In genomic region chr1:219749370-219749769, GRCh38 we compare ENCODE assay signal across 27 cellular contexts.
"Had no signal": no experiment of that assay in that cellular context is flagged by ENCODE, and none has a peak within 500 bp of the region (broad histone marks: within the 10 kb centered on the region; RNA-seq: fewer than 3 reads in every experiment).

No MANE protein-coding gene starts in this region.

- H3K36me3 ChIP-seq: stomach, suprapubic skin, thoracic aorta, thyroid gland, tibial artery, tibial nerve, transverse colon, upper lobe of left lung, upper lobe of right lung, uterus, vagina had no signal

- ATAC-seq: stimulated activated effector memory CD8-positive, alpha-beta T cell treated with anti-CD3 and anti-CD28 coated beads, Interleukin-12 subunit alpha, Interleukin-12 subunit beta, amount 100 ng/mL, for 72 hours; stimulated activated memory B cell treated with anti-CD40 and anti-IgM and Interleukin-4, amounts not matched to agents 10 μg/mL and 1 μg/mL and 100 μg/mL, for 72 hours; stimulated activated naive B cell treated with anti-CD40 and anti-IgM and Interleukin-4, amounts not matched to agents 10 μg/mL and 1 μg/mL and 100 μg/mL, for 72 hours; stimulated activated naive CD8-positive, alpha-beta T cell treated with anti-CD3 and anti-CD28 coated beads, Interleukin-15, amount 100 ng/mL, for 72 hours; stimulated activated naive CD8-positive, alpha-beta T cell treated with anti-CD3 and anti-CD28 coated beads, Interleukin-15, Interleukin-2, amounts not matched to agents 100 U/mL and 50 U/mL, for 24 hours; upper lobe of right lung had no signal

- FAIRE-seq: urothelium cell line had no signal

- DNase-seq: stimulated activated CD4-positive, alpha-beta T cell treated with anti-CD3 and anti-CD28 coated beads, Interleukin-2, amount 100 ng/mL, for 48 hours; stimulated activated CD4-positive, alpha-beta T cell treated with anti-CD3 and anti-CD28 coated beads, Interleukin-4, amount 100 ng/mL, for 1 hour; stimulated activated CD4-positive, alpha-beta T cell treated with anti-CD3 and anti-CD28 coated beads, Interleukin-4, amount 100 ng/mL, for 24 hours; stimulated activated CD4-positive, alpha-beta T cell treated with anti-CD3 and anti-CD28 coated beads, Interleukin-4, amount 100 ng/mL, for 4 hours; stimulated activated CD8-positive, alpha-beta memory T cell treated with anti-CD3 and anti-CD28 coated beads, Interleukin-4, amount 100 ng/mL, for 48 hours; stimulated activated naive B cell treated with anti-CD40 and anti-IgM and Interleukin-4, amounts not matched to agents 10 μg/mL and 1 μg/mL and 100 μg/mL, for 72 hours; stimulated activated naive CD4-positive, alpha-beta T cell; stimulated activated naive CD4-positive, alpha-beta T cell treated with Interleukin-2 at 50 U/mL for 16 hours; stimulated activated naive CD8-positive, alpha-beta T cell treated with anti-CD3 and anti-CD28 coated beads, Interleukin-15, amount 100 ng/mL, for 72 hours; stimulated activated naive CD8-positive, alpha-beta T cell treated with anti-CD3 and anti-CD28 coated beads, Interleukin-15, Interleukin-2, amounts not matched to agents 100 U/mL and 50 U/mL, for 24 hours; stomach; substantia nigra; testis; thyroid gland; tibial artery; transverse colon; trophoblast cell; upper lobe of left lung; upper lobe of right lung; uterus had no signal

- H3K9me3 ChIP-seq: stomach, suprapubic skin, testis, thoracic aorta, thyroid gland, tibial artery, tibial nerve, transverse colon, upper lobe of left lung, upper lobe of right lung, uterus, vagina had no signal

- H3K4me1 ChIP-seq: stomach, suprapubic skin, testis, thyroid gland, tibial artery, tibial nerve, transverse colon, upper lobe of right lung, uterus, vagina had no signal

- H3K27me3 ChIP-seq: stomach, suprapubic skin, testis, thyroid gland, tibial artery, tibial nerve, transverse colon, upper lobe of left lung, upper lobe of right lung, uterus, vagina had no signal

- H3K27ac ChIP-seq: stomach, suprapubic skin, testis, thoracic aorta, thyroid gland, tibial artery, tibial nerve, transverse colon, upper lobe of left lung, upper lobe of right lung, uterus, vagina had no signal

- H3K4me3 ChIP-seq: stomach, suprapubic skin, testis, thoracic aorta, thyroid gland, tibial artery, tibial nerve, transverse colon, upper lobe of left lung, upper lobe of right lung, uterus, vagina had no signal
